24 cellular contexts compared by ENCODE assay signal in the genomic region with DNA sequence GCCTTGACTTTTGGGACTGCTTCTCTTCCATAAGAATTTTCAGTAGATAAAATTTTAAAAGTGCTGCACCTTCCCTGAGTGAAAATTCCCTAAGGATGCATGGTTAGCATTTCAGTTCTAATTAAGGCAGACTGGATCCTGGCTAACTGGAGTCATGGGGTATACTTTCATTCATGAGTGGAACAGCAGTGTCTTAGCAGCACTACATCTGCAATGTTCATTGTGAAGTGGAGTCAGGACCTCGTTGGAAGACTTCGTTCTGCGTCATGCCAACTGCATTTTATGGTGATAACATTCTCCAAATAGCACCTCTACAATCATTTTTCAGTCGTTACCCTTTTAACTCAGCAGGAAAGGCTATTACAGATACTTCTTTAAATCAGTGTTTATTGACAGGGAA. TPM values are rescaled to one million over a fixed set of nuclear protein-coding genes. Genes with fewer than 3 reads are reported as not detected.
"Had no signal": no experiment of that assay in that cellular context is flagged by ENCODE, and none has a peak within 500 bp of the region (broad histone marks: within the 10 kb centered on the region; RNA-seq: fewer than 3 reads in every experiment).

No MANE protein-coding gene starts in this region.

- H3K27me3 ChIP-seq: ascending aorta, brain microvascular endothelial cell, esophagus squamous epithelium, pancreas, suprapubic skin, tibial nerve had no signal

- H3K4me1 ChIP-seq: ascending aorta, esophagus squamous epithelium, pancreas, prostate gland, suprapubic skin had no signal

- H3K27ac Mint-ChIP-seq: activated CD4-positive, alpha-beta T cell treated with anti-CD3 and anti-CD28 coated beads for 36 hours; activated CD8-positive, alpha-beta memory T cell treated with anti-CD3 and anti-CD28 coated beads, Interleukin-2, amount 10 ng/mL, durations not matched to agents 7 days and 5 days; activated CD8-positive, alpha-beta T cell treated with anti-CD3 and anti-CD28 coated beads, Interleukin-2, amount 10 ng/mL, durations not matched to agents 7 days and 5 days; activated naive CD4-positive, alpha-beta T cell treated with anti-CD3 and anti-CD28 coated beads, Interleukin-2, amount 10 ng/mL, durations not matched to agents 7 days and 5 days; activated naive CD8-positive, alpha-beta T cell treated with anti-CD3 and anti-CD28 coated beads, Interleukin-2, amount 10 ng/mL, durations not matched to agents 7 days and 5 days had no signal

- ATAC-seq: activated CD4-positive, alpha-beta T cell treated with anti-CD3 and anti-CD28 coated beads for 36 hours; activated CD8-positive, alpha-beta memory T cell treated with anti-CD3 and anti-CD28 coated beads, Interleukin-2, amount 10 ng/mL, durations not matched to agents 7 days and 5 days; activated CD8-positive, alpha-beta T cell treated with anti-CD3 and anti-CD28 coated beads, Interleukin-2, amount 10 ng/mL, durations not matched to agents 7 days and 5 days; naive thymus-derived CD4-positive, alpha-beta T cell; pancreas had no signal

- H3K4me3 Mint-ChIP-seq: activated CD4-positive, alpha-beta T cell treated with anti-CD3 and anti-CD28 coated beads for 36 hours; activated CD8-positive, alpha-beta memory T cell treated with anti-CD3 and anti-CD28 coated beads, Interleukin-2, amount 10 ng/mL, durations not matched to agents 7 days and 5 days; activated CD8-positive, alpha-beta T cell treated with anti-CD3 and anti-CD28 coated beads, Interleukin-2, amount 10 ng/mL, durations not matched to agents 7 days and 5 days; activated naive CD4-positive, alpha-beta T cell treated with anti-CD3 and anti-CD28 coated beads, Interleukin-2, amount 10 ng/mL, durations not matched to agents 7 days and 5 days; activated naive CD8-positive, alpha-beta T cell treated with anti-CD3 and anti-CD28 coated beads, Interleukin-2, amount 10 ng/mL, durations not matched to agents 7 days and 5 days; naive thymus-derived CD4-positive, alpha-beta T cell had no signal

- FAIRE-seq: pancreas had no signal

- H3K4me3 ChIP-seq: ascending aorta, esophagus squamous epithelium, pancreas, prostate gland, suprapubic skin, tibial nerve had no signal

- H3K9me3 ChIP-seq: ascending aorta, esophagus squamous epithelium, pancreas, prostate gland, suprapubic skin, tibial nerve had no signal

- H3K4me1 Mint-ChIP-seq: activated CD4-positive, alpha-beta T cell treated with anti-CD3 and anti-CD28 coated beads for 36 hours; activated naive CD4-positive, alpha-beta T cell treated with anti-CD3 and anti-CD28 coated beads, Interleukin-2, amount 10 ng/mL, durations not matched to agents 7 days and 5 days had no signal

- H3K27ac ChIP-seq: ascending aorta, brain microvascular endothelial cell, epithelial cell of prostate, esophagus squamous epithelium, pancreas, prostate gland, suprapubic skin, tibial nerve had no signal

- H3K36me3 ChIP-seq: prostate gland had no signal

- DNase-seq: activated CD4-positive, alpha-beta T cell treated with anti-CD3 and anti-CD28 coated beads for 36 hours; activated CD4-positive, CD25-positive, alpha-beta regulatory T cell; activated CD8-positive, alpha-beta memory T cell treated with anti-CD3 and anti-CD28 coated beads, Interleukin-2, amount 10 ng/mL, durations not matched to agents 7 days and 5 days; activated CD8-positive, alpha-beta T cell treated with anti-CD3 and anti-CD28 coated beads, Interleukin-2, amount 10 ng/mL, durations not matched to agents 7 days and 5 days; activated gamma-delta T cell; activated naive CD4-positive, alpha-beta T cell treated with anti-CD3 and anti-CD28 coated beads, Interleukin-2, amount 10 ng/mL, durations not matched to agents 7 days and 5 days; activated naive CD8-positive, alpha-beta T cell treated with anti-CD3 and anti-CD28 coated beads, Interleukin-2, amount 10 ng/mL, durations not matched to agents 7 days and 5 days; brain microvascular endothelial cell; caudate nucleus; esophagus squamous epithelium; foreskin melanocyte; midbrain; naive thymus-derived CD4-positive, alpha-beta T cell; pancreas; retina; stimulated activated CD4-positive, alpha-beta T cell treated with anti-CD3 and anti-CD28 coated beads, Interleukin-15, amount 100 ng/mL, for 24 hours; stimulated activated CD4-positive, alpha-beta T cell treated with anti-CD3 and anti-CD28 coated beads, Interleukin-2, amount 100 ng/mL, for 24 hours; stimulated activated naive CD4-positive, alpha-beta T cell had no signal

- H3K27me3 Mint-ChIP-seq: activated CD4-positive, alpha-beta T cell treated with anti-CD3 and anti-CD28 coated beads for 36 hours; activated CD8-positive, alpha-beta memory T cell treated with anti-CD3 and anti-CD28 coated beads, Interleukin-2, amount 10 ng/mL, durations not matched to agents 7 days and 5 days; activated naive CD4-positive, alpha-beta T cell treated with anti-CD3 and anti-CD28 coated beads, Interleukin-2, amount 10 ng/mL, durations not matched to agents 7 days and 5 days; activated naive CD8-positive, alpha-beta T cell treated with anti-CD3 and anti-CD28 coated beads, Interleukin-2, amount 10 ng/mL, durations not matched to agents 7 days and 5 days; naive thymus-derived CD4-positive, alpha-beta T cell had no signal

- H3K9me3 Mint-ChIP-seq: activated naive CD4-positive, alpha-beta T cell treated with anti-CD3 and anti-CD28 coated beads, Interleukin-2, amount 10 ng/mL, durations not matched to agents 7 days and 5 days; activated naive CD8-positive, alpha-beta T cell treated with anti-CD3 and anti-CD28 coated beads, Interleukin-2, amount 10 ng/mL, durations not matched to agents 7 days and 5 days; naive thymus-derived CD4-positive, alpha-beta T cell had no signal

RNA-seq across cellular contexts. Expression of a gene that starts 25.5 kb away (rescaled TPM):
- polyA plus RNA-seq: neural cell had no signal
